ENCODE assay signal across 39 cellular contexts in the genomic region with DNA sequence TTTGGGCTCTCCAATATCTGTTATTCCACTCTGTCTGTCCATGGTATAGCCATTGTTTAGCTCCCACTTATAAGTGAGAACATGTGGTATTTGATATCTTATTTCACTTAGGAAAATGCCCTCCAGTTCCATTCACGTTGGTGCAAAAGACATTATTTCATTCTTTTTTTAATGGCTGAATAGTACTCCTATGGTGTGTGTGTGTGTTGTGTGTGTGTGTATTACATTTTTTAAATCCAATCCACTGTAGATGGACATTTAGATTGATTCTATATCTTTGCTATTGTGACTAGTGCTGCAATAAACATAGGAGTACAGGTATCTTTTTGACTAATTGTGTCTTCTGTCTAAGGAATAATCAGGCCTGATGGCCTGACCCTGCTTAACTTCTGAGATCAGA. TPM values are rescaled to one million over a fixed set of nuclear protein-coding genes. Genes with fewer than 3 reads are reported as not detected.
"Had no signal": no experiment of that assay in that cellular context is flagged by ENCODE, and none has a peak within 500 bp of the region (broad histone marks: within the 10 kb centered on the region; RNA-seq: fewer than 3 reads in every experiment).

No MANE protein-coding gene starts in this region.

- H3K4me3 Mint-ChIP-seq: activated naive CD4-positive, alpha-beta T cell treated with anti-CD3 and anti-CD28 coated beads for 36 hours; activated naive CD4-positive, alpha-beta T cell treated with anti-CD3 and anti-CD28 coated beads, Interleukin-2, amount 10 ng/mL, durations not matched to agents 7 days and 5 days; activated naive CD4-positive, alpha-beta T cell treated with anti-CD3 and anti-CD28 coated beads, Interleukin-2, amount 50 U/mL, for 24 hours; activated naive CD8-positive, alpha-beta T cell; activated naive CD8-positive, alpha-beta T cell treated with anti-CD3 and anti-CD28 coated beads for 36 hours; activated naive CD8-positive, alpha-beta T cell treated with anti-CD3 and anti-CD28 coated beads, Interleukin-2, amount 10 ng/mL, durations not matched to agents 7 days and 5 days; activated naive CD8-positive, alpha-beta T cell treated with anti-CD3 and anti-CD28 coated beads, Interleukin-2, amount 50 U/mL, for 24 hours; activated T-cell treated with anti-CD3 and anti-CD28 coated beads, Interleukin-2, amount 50 U/mL, for 24 hours; activated T-cell treated with anti-CD3 and anti-CD28 coated beads, Interleukin-2, amount 50 U/mL, for 4 hours; activated T-helper 1 cell treated with anti-CD3 and anti-CD28 coated beads, Interleukin-12 subunit alpha, Interleukin-12 subunit beta, Interleukin-2, Interleukin-4 antibody, amounts not matched to agents 30 ng/mL and 10 ng/mL and 1 ng/mL, durations not matched to agents 14 hours and 24 hours and 36 hours; brain; central memory CD8-positive, alpha-beta T cell had no signal

- H3K27ac ChIP-seq: adrenal gland, ascending aorta, body of pancreas, brain microvascular endothelial cell, breast epithelium, cardiac muscle cell had no signal

- H3K4me1 ChIP-seq: adrenal gland, ascending aorta, body of pancreas, breast epithelium had no signal

- H3K36me3 Mint-ChIP-seq: activated naive CD4-positive, alpha-beta T cell treated with anti-CD3 and anti-CD28 coated beads, Interleukin-2, amount 50 U/mL, for 24 hours; activated naive CD4-positive, alpha-beta T cell treated with anti-CD3 and anti-CD28 coated beads, Interleukin-2, amount 50 U/mL, for 72 hours; activated naive CD8-positive, alpha-beta T cell; activated naive CD8-positive, alpha-beta T cell treated with anti-CD3 and anti-CD28 coated beads for 36 hours; brain had no signal

- H3K27me3 ChIP-seq: adrenal gland, ascending aorta, body of pancreas, brain microvascular endothelial cell, breast epithelium, cardiac muscle cell had no signal

- H3K4me3 ChIP-seq: adrenal gland, ascending aorta, body of pancreas, breast epithelium, cardiac muscle cell had no signal

- H3K27me3 Mint-ChIP-seq: activated naive CD8-positive, alpha-beta T cell treated with anti-CD3 and anti-CD28 coated beads, Interleukin-2, amount 10 ng/mL, durations not matched to agents 7 days and 5 days; brain had no signal

- DNase-seq: activated effector memory CD4-positive, alpha-beta T cell treated with anti-CD3 and anti-CD28 coated beads, Interleukin-2, amount 50 U/mL, for 16 hours; activated effector memory CD4-positive, alpha-beta T cell treated with Interleukin-2 at 50 U/mL for 16 hours; activated gamma-delta T cell; activated gamma-delta T cell treated with Interleukin-2 at 50 U/mL for 16 hours; activated naive CD4-positive, alpha-beta T cell; activated naive CD4-positive, alpha-beta T cell treated with anti-CD3 and anti-CD28 coated beads for 36 hours; activated naive CD4-positive, alpha-beta T cell treated with anti-CD3 and anti-CD28 coated beads, Interleukin-2, amount 10 ng/mL, durations not matched to agents 7 days and 5 days; activated naive CD4-positive, alpha-beta T cell treated with anti-CD3 and anti-CD28 coated beads, Interleukin-2, amount 50 U/mL, for 16 hours; activated naive CD4-positive, alpha-beta T cell treated with Interleukin-2 at 50 U/mL for 16 hours; activated naive CD8-positive, alpha-beta T cell treated with anti-CD3 and anti-CD28 coated beads for 36 hours; activated naive CD8-positive, alpha-beta T cell treated with anti-CD3 and anti-CD28 coated beads, Interleukin-2, amount 10 ng/mL, durations not matched to agents 7 days and 5 days; activated naive CD8-positive, alpha-beta T cell treated with anti-CD3 and anti-CD28 coated beads, Interleukin-2, amount 50 U/mL, for 24 hours; activated T-cell treated with anti-CD3 and anti-CD28 coated beads, Interleukin-2, amount 50 U/mL, for 24 hours; activated T-cell treated with anti-CD3 and anti-CD28 coated beads, Interleukin-2, amount 50 U/mL, for 4 hours; activated T-cell treated with anti-CD3 and anti-CD28 coated beads, Interleukin-2, amount 50 U/mL, for 48 hours; adrenal gland; amniotic stem cell; amygdala; anterior cingulate cortex; aorta; body of pancreas; caudate nucleus; central memory CD4-positive, alpha-beta T cell; cerebellar nuclear complex had no signal

- FAIRE-seq: bronchial epithelial cell, colon had no signal

- H3K9me3 Mint-ChIP-seq: activated naive CD4-positive, alpha-beta T cell treated with anti-CD3 and anti-CD28 coated beads for 36 hours; activated naive CD4-positive, alpha-beta T cell treated with anti-CD3 and anti-CD28 coated beads, Interleukin-2, amount 10 ng/mL, durations not matched to agents 7 days and 5 days; activated naive CD4-positive, alpha-beta T cell treated with anti-CD3 and anti-CD28 coated beads, Interleukin-2, amount 50 U/mL, for 24 hours; activated naive CD4-positive, alpha-beta T cell treated with anti-CD3 and anti-CD28 coated beads, Interleukin-2, amount 50 U/mL, for 72 hours; activated naive CD8-positive, alpha-beta T cell treated with anti-CD3 and anti-CD28 coated beads for 36 hours; activated naive CD8-positive, alpha-beta T cell treated with anti-CD3 and anti-CD28 coated beads, Interleukin-2, amount 10 ng/mL, durations not matched to agents 7 days and 5 days; activated naive CD8-positive, alpha-beta T cell treated with anti-CD3 and anti-CD28 coated beads, Interleukin-2, amount 50 U/mL, for 24 hours; activated T-cell treated with anti-CD3 and anti-CD28 coated beads, Interleukin-2, amount 50 U/mL, for 24 hours; activated T-cell treated with anti-CD3 and anti-CD28 coated beads, Interleukin-2, amount 50 U/mL, for 4 hours; activated T-cell treated with anti-CD3 and anti-CD28 coated beads, Interleukin-2, amount 50 U/mL, for 72 hours; activated T-helper 1 cell treated with anti-CD3 and anti-CD28 coated beads, Interleukin-12 subunit alpha, Interleukin-12 subunit beta, Interleukin-2, Interleukin-4 antibody, amounts not matched to agents 30 ng/mL and 10 ng/mL and 1 ng/mL, durations not matched to agents 14 hours and 24 hours and 36 hours; activated T-helper 17 cell treated with anti-CD3 and anti-CD28 coated beads, Interleukin-2, amount 50 U/mL, for 72 hours; activated T-helper 2 cell treated with anti-CD3 and anti-CD28 coated beads, Interferon-gamma antibody, Interleukin-2, Interleukin-4, amounts not matched to agents 10 μg/mL and 5 μg/mL and 100 μg/mL, durations not matched to agents 14 hours and 24 hours and 36 hours; brain; central memory CD8-positive, alpha-beta T cell had no signal

- H3K4me1 Mint-ChIP-seq: activated naive CD4-positive, alpha-beta T cell treated with anti-CD3 and anti-CD28 coated beads, Interleukin-2, amount 50 U/mL, for 24 hours; brain; central memory CD8-positive, alpha-beta T cell had no signal

- H3K36me3 ChIP-seq: brain microvascular endothelial cell, breast epithelium, cardiac muscle cell had no signal

- H3K9me3 ChIP-seq: adrenal gland, ascending aorta, body of pancreas, breast epithelium had no signal

- H3K27ac Mint-ChIP-seq: activated naive CD4-positive, alpha-beta T cell treated with anti-CD3 and anti-CD28 coated beads for 36 hours; activated naive CD4-positive, alpha-beta T cell treated with anti-CD3 and anti-CD28 coated beads, Interleukin-2, amount 10 ng/mL, durations not matched to agents 7 days and 5 days; activated naive CD4-positive, alpha-beta T cell treated with anti-CD3 and anti-CD28 coated beads, Interleukin-2, amount 50 U/mL, for 24 hours; activated naive CD8-positive, alpha-beta T cell; activated naive CD8-positive, alpha-beta T cell treated with anti-CD3 and anti-CD28 coated beads for 36 hours; activated naive CD8-positive, alpha-beta T cell treated with anti-CD3 and anti-CD28 coated beads, Interleukin-2, amount 10 ng/mL, durations not matched to agents 7 days and 5 days; activated naive CD8-positive, alpha-beta T cell treated with anti-CD3 and anti-CD28 coated beads, Interleukin-2, amount 50 U/mL, for 24 hours; activated T-cell treated with anti-CD3 and anti-CD28 coated beads, Interleukin-2, amount 50 U/mL, for 24 hours; activated T-helper 1 cell treated with anti-CD3 and anti-CD28 coated beads, Interleukin-12 subunit alpha, Interleukin-12 subunit beta, Interleukin-2, Interleukin-4 antibody, amounts not matched to agents 30 ng/mL and 10 ng/mL and 1 ng/mL, durations not matched to agents 14 hours and 24 hours and 36 hours; brain had no signal

- ATAC-seq: body of pancreas had no signal

RNA-seq across cellular contexts. Expression of a gene that starts 7.4 kb away (rescaled TPM):
- total RNA-seq: activated naive CD4-positive, alpha-beta T cell treated with anti-CD3 and anti-CD28 coated beads for 36 hours; activated naive CD4-positive, alpha-beta T cell treated with anti-CD3 and anti-CD28 coated beads, Interleukin-2, amount 50 U/mL, for 72 hours; activated naive CD8-positive, alpha-beta T cell treated with anti-CD3 and anti-CD28 coated beads for 36 hours; activated naive CD8-positive, alpha-beta T cell treated with anti-CD3 and anti-CD28 coated beads, Interleukin-2, amount 10 ng/mL, durations not matched to agents 7 days and 5 days; activated T-cell treated with anti-CD3 and anti-CD28 coated beads, Interleukin-2, amount 50 U/mL, for 72 hours; activated T-helper 1 cell treated with anti-CD3 and anti-CD28 coated beads, Interleukin-12 subunit alpha, Interleukin-12 subunit beta, Interleukin-2, Interleukin-4 antibody, amounts not matched to agents 30 ng/mL and 10 ng/mL and 1 ng/mL, durations not matched to agents 14 hours and 24 hours and 36 hours; activated T-helper 17 cell treated with anti-CD3 and anti-CD28 coated beads, Interleukin-2, amount 50 U/mL, for 72 hours; activated T-helper 2 cell treated with anti-CD3 and anti-CD28 coated beads, Interferon-gamma antibody, Interleukin-2, Interleukin-4, amounts not matched to agents 10 μg/mL and 5 μg/mL and 100 μg/mL, durations not matched to agents 14 hours and 24 hours and 36 hours had no signal
